17 cellular contexts compared by ENCODE assay signal in genomic region chr12:42886160-42886559, GRCh38.
"Had no signal": no experiment of that assay in that cellular context is flagged by ENCODE, and none has a peak within 500 bp of the region (broad histone marks: within the 10 kb centered on the region; RNA-seq: fewer than 3 reads in every experiment).

No MANE protein-coding gene starts in this region.

- H3K4me1 Mint-ChIP-seq: naive thymus-derived CD4-positive, alpha-beta T cell; nephron progenitor cell had no signal

- H3K4me3 ChIP-seq: esophagus squamous epithelium, heart left ventricle, right atrium auricular region, sigmoid colon, skin epidermis, stomach, thoracic aorta, transverse colon had no signal

- DNase-seq: effector memory CD8-positive, alpha-beta T cell; esophagus squamous epithelium; foreskin fibroblast; heart left ventricle; hippocampal formation; kidney glomerular epithelial cell; naive thymus-derived CD4-positive, alpha-beta T cell; nephron progenitor cell; posterior cingulate gyrus; sigmoid colon; stimulated activated naive CD4-positive, alpha-beta T cell; stomach; substantia nigra; transverse colon had no signal

- H3K36me3 ChIP-seq: esophagus squamous epithelium, heart left ventricle, right atrium auricular region, sigmoid colon, stomach, thoracic aorta, transverse colon had no signal

- H3K27me3 ChIP-seq: esophagus squamous epithelium, heart left ventricle, right atrium auricular region, sigmoid colon, stomach, transverse colon had no signal

- H3K27ac Mint-ChIP-seq: effector memory CD8-positive, alpha-beta T cell; naive thymus-derived CD4-positive, alpha-beta T cell; nephron progenitor cell had no signal

- H3K9me3 ChIP-seq: esophagus squamous epithelium, sigmoid colon, stomach had no signal

- ATAC-seq: effector memory CD8-positive, alpha-beta T cell; heart left ventricle; naive thymus-derived CD4-positive, alpha-beta T cell had no signal

- H3K4me1 ChIP-seq: esophagus squamous epithelium, heart left ventricle, right atrium auricular region, sigmoid colon, stomach, transverse colon had no signal

- H3K4me3 Mint-ChIP-seq: effector memory CD8-positive, alpha-beta T cell; naive thymus-derived CD4-positive, alpha-beta T cell; nephron progenitor cell had no signal

- H3K36me3 Mint-ChIP-seq: naive thymus-derived CD4-positive, alpha-beta T cell had no signal

- H3K27me3 Mint-ChIP-seq: effector memory CD8-positive, alpha-beta T cell had no signal

- H3K27ac ChIP-seq: esophagus squamous epithelium, heart left ventricle, right atrium auricular region, sigmoid colon, skin epidermis, stomach, thoracic aorta, transverse colon had no signal
